12 cellular contexts compared by ENCODE assay signal in genomic region chr2:171436307-171436706, GRCh38. TPM values are rescaled to one million over a fixed set of nuclear protein-coding genes. Genes with fewer than 3 reads are reported as not detected.
A peak's percentile ranks its signal among the peaks of the same experiment; 100 is the strongest.
DNase-seq lines count a peak whose midpoint lies in the region; ATAC-seq lines count a peak whose summit lies in the region.
"Had no signal": no experiment of that assay in that cellular context is flagged by ENCODE, and none has a peak within 500 bp of the region (broad histone marks: within the 10 kb centered on the region; RNA-seq: fewer than 3 reads in every experiment).

No MANE protein-coding gene starts in this region.

- DNase-seq in H4 (ENCODE audit: low spot score) (peak; percentile 20), NCI-H460 (ENCODE audit: extremely low read depth, low read depth) (peak; percentile 11), dermis blood vessel endothelial cell (peak; percentile 31), renal cortical epithelial cell (ENCODE audit: low read depth) (peak; percentile 70), putamen (ENCODE audit: low spot score) (no peak), NCI-H345 (lab: John Stamatoyannopoulos, UW) (no peak)
- DNase-seq: activated CD4-positive, alpha-beta T cell treated with anti-CD3 and anti-CD28 coated beads, Interleukin-2, amount 50 U/mL, for 1 hour; effector memory CD4-positive, alpha-beta T cell; mucosa of descending colon; NCI-H1048; NCI-H69 had no signal

- no peak for ATAC-seq in GM19452 (IDR thresholded peaks at IDR 0.05; ENCODE audit: unreplicated experiment)
- ATAC-seq: mucosa of descending colon had no signal

RNA-seq across cellular contexts. Expression of gene DCAF17, which starts 2.3 kb away (rescaled TPM):
- total RNA-seq in H4 (2014; rRNA removed; shearing (Covaris generic)), result 11.0 and 11.4 TPM in 2 replicates
- 28.2 and 29.8 TPM in 2 replicates for total RNA-seq in NCI-H460 (2014; rRNA removed; shearing (Covaris generic))
- polyA plus RNA-seq in NCI-H460 (2014; cell fraction: nucleus; rRNA removed), result 16.3 and 30.0 TPM in 2 replicates
- total RNA-seq in dermis blood vessel endothelial cell (21.0 and 21.8 TPM in 2 replicates), renal cortical epithelial cell (25.0 and 29.2 TPM in 2 replicates)

RNA-seq across cellular contexts. Expression of gene METTL8, which starts 2.5 kb away (rescaled TPM):
- 18.0 and 22.0 TPM in 2 replicates for total RNA-seq in H4 (2014; rRNA removed; shearing (Covaris generic))
- 34.3 and 35.2 TPM in 2 replicates for total RNA-seq in NCI-H460 (2014; rRNA removed; shearing (Covaris generic))
- 23.1 and 65.4 TPM in 2 replicates for polyA plus RNA-seq in NCI-H460 (2014; cell fraction: nucleus; rRNA removed)
- total RNA-seq in dermis blood vessel endothelial cell (20.8 and 35.1 TPM in 2 replicates), renal cortical epithelial cell (37.3 and 48.3 TPM in 2 replicates)

Comparison
In these comparisons a context has a peak if more than half of its experiments do, and no peak if none do; other contexts are left out.
1. DNase-seq: peak in H4 (single experiment), NCI-H460 (single experiment), dermis blood vessel endothelial cell (single experiment) and renal cortical epithelial cell (single experiment); none in putamen (single experiment) and NCI-H345 (single experiment).